ENCODE assay signal across 14 cellular contexts in genomic region chr22:17116931-17117330, GRCh38. TPM values are rescaled to one million over a fixed set of nuclear protein-coding genes. Genes with fewer than 3 reads are reported as not detected.
DNase-seq lines count a peak whose midpoint lies in the region; ATAC-seq and TF ChIP-seq lines count a peak whose summit lies in the region.
"Had no signal": no experiment of that assay in that cellular context is flagged by ENCODE, and none has a peak within 500 bp of the region (broad histone marks: within the 10 kb centered on the region; RNA-seq: fewer than 3 reads in every experiment).

No MANE protein-coding gene starts in this region.

- no peak for ATAC-seq in foreskin keratinocyte

- peak overlapping the region in 55 of 59 donors; percentile 0 to 87 (median 72) for H3K27ac ChIP-seq in dorsolateral prefrontal cortex
- H3K27ac ChIP-seq in foreskin keratinocyte: no peak overlapping the region
- H3K27ac ChIP-seq: Peyer's patch had no signal

- H3K27me3 Mint-ChIP-seq in activated CD4-positive, alpha-beta memory T cell treated with anti-CD3 and anti-CD28 coated beads, Interleukin-2, amount 10 ng/mL, durations not matched to agents 7 days and 5 days: peaks cover 17% of the 10 kb centered on the region
- H3K27me3 Mint-ChIP-seq in activated CD4-positive, alpha-beta memory T cell treated with anti-CD3 and anti-CD28 coated beads for 36 hours: peaks cover 7% of the 10 kb centered on the region

- peak overlapping the region; percentile 57 for H3K9ac ChIP-seq in Loucy (ENCODE audit: low read depth, low read length, poor library complexity, severe bottlenecking)

- no peaks in the 10 kb centered on the region for H3K9me2 ChIP-seq in Loucy (replicated peaks; ENCODE audit: low read depth, low read length)

- H3K27me3 ChIP-seq in Loucy (ENCODE audit: insufficient read depth, low read length, poor library complexity, severe bottlenecking): no peaks in the 10 kb centered on the region
- no peaks in the 10 kb centered on the region for H3K27me3 ChIP-seq in dorsolateral prefrontal cortex
- peaks cover 52% of the 10 kb centered on the region for H3K27me3 ChIP-seq in foreskin keratinocyte

- H3K27ac Mint-ChIP-seq in activated CD4-positive, alpha-beta memory T cell treated with anti-CD3 and anti-CD28 coated beads, Interleukin-2, amount 10 ng/mL, durations not matched to agents 7 days and 5 days: peak overlapping the region; percentile 61
- no peak overlapping the region for H3K27ac Mint-ChIP-seq in activated CD4-positive, alpha-beta memory T cell treated with anti-CD3 and anti-CD28 coated beads for 36 hours

- H3K4me1 ChIP-seq in Loucy (ENCODE audit: insufficient read depth, low read length, poor library complexity, severe bottlenecking) (peaks cover 47% of the 10 kb centered on the region), foreskin keratinocyte (no peaks in the 10 kb centered on the region)

- POLR2A ChIA-PET in activated CD4-positive, alpha-beta memory T cell treated with anti-CD3 and anti-CD28 coated beads, Interleukin-2, amount 10 ng/mL, durations not matched to agents 7 days and 5 days (lab: Charles Lee): interaction anchor here (1.0 to 2.1 kb wide), 7 partner anchors 10 to 42 kb away, joined by 3 to 11 read pairs (median 5); partner anchors contain the start of gene HDHD5
- POLR2A ChIA-PET in activated CD4-positive, alpha-beta memory T cell treated with anti-CD3 and anti-CD28 coated beads for 36 hours (lab: Charles Lee): no interaction called here

- H3K36me3 ChIP-seq in Loucy (ENCODE audit: insufficient read depth, low read length): no peaks in the 10 kb centered on the region
- H3K36me3 ChIP-seq: Peyer's patch, upper lobe of left lung had no signal

- CTCF ChIA-PET in activated CD4-positive, alpha-beta memory T cell treated with anti-CD3 and anti-CD28 coated beads, Interleukin-2, amount 10 ng/mL, durations not matched to agents 7 days and 5 days (lab: Charles Lee): interaction anchor here (2.5 kb wide), 1 partner anchor 55 kb away, joined by 12 read pairs; no protein-coding TSS in a partner anchor
- CTCF ChIA-PET in activated CD4-positive, alpha-beta memory T cell treated with anti-CD3 and anti-CD28 coated beads for 36 hours (lab: Charles Lee): interaction anchor here (2.1 to 3.7 kb wide), 2 partner anchors 10 to 55 kb away, joined by 6 to 18 read pairs; no protein-coding TSS in a partner anchor

- no peak overlapping the region for H2AFZ ChIP-seq in Loucy (ENCODE audit: low read length)

- peaks cover 40% of the 10 kb centered on the region for H3K4me1 Mint-ChIP-seq in activated CD4-positive, alpha-beta memory T cell treated with anti-CD3 and anti-CD28 coated beads, Interleukin-2, amount 10 ng/mL, durations not matched to agents 7 days and 5 days
- peaks cover 44% of the 10 kb centered on the region for H3K4me1 Mint-ChIP-seq in activated CD4-positive, alpha-beta memory T cell treated with anti-CD3 and anti-CD28 coated beads for 36 hours (ENCODE audit: low read depth)

- H3F3A ChIP-seq in Loucy (ENCODE audit: low read depth): peaks cover 21% of the 10 kb centered on the region; the same call in 1 of the 2 replicates

- H4K20me1 ChIP-seq in Loucy (ENCODE audit: insufficient read depth, low read length, poor library complexity, severe bottlenecking): no peaks in the 10 kb centered on the region

- intact Hi-C loops in activated CD4-positive, alpha-beta memory T cell treated with anti-CD3 and anti-CD28 coated beads for 36 hours (cut with micrococcal nuclease): loop anchor here (2.0 to 5.0 kb wide), 3 partner anchors 30 to 55 kb away; no protein-coding TSS in a partner anchor
- intact Hi-C loops in dorsolateral prefrontal cortex (cut with DNase I): loop anchor here (5.0 kb wide), 2 partner anchors 40 to 55 kb away; partner anchors contain the start of gene HDHD5 (in 1 of the 2)

- H3K36me3 Mint-ChIP-seq in activated CD4-positive, alpha-beta memory T cell treated with anti-CD3 and anti-CD28 coated beads, Interleukin-2, amount 10 ng/mL, durations not matched to agents 7 days and 5 days (ENCODE audit: low read depth): no peaks in the 10 kb centered on the region
- no peaks in the 10 kb centered on the region for H3K36me3 Mint-ChIP-seq in activated CD4-positive, alpha-beta memory T cell treated with anti-CD3 and anti-CD28 coated beads for 36 hours

- no peak overlapping the region for H3K4me3 Mint-ChIP-seq in activated CD4-positive, alpha-beta memory T cell treated with anti-CD3 and anti-CD28 coated beads, Interleukin-2, amount 10 ng/mL, durations not matched to agents 7 days and 5 days
- no peak overlapping the region for H3K4me3 Mint-ChIP-seq in activated CD4-positive, alpha-beta memory T cell treated with anti-CD3 and anti-CD28 coated beads for 36 hours

- TF ChIP-seq CTCF in Loucy (conservative IDR thresholded peaks at IDR 0.05; ENCODE audit: low read length) (no peak), dorsolateral prefrontal cortex (IDR thresholded peaks at IDR 0.05 in 54 of 56, conservative IDR thresholded peaks at IDR 0.05 in 2 of 56; ENCODE audit: low read depth in 1 of 56, partially characterized antibody in 56 of 56) (no peak), foreskin keratinocyte (conservative IDR thresholded peaks at IDR 0.05) (no peak)

- H3K9me3 ChIP-seq in Loucy (ENCODE audit: insufficient read depth, low read depth, low read length): no peaks in the 10 kb centered on the region
- H3K9me3 ChIP-seq: Peyer's patch, upper lobe of left lung had no signal

- H3K9me3 Mint-ChIP-seq in activated CD4-positive, alpha-beta memory T cell treated with anti-CD3 and anti-CD28 coated beads, Interleukin-2, amount 10 ng/mL, durations not matched to agents 7 days and 5 days: no peaks in the 10 kb centered on the region
- H3K9me3 Mint-ChIP-seq in activated CD4-positive, alpha-beta memory T cell treated with anti-CD3 and anti-CD28 coated beads for 36 hours: no peaks in the 10 kb centered on the region

- no peak for DNase-seq in activated CD4-positive, alpha-beta memory T cell treated with anti-CD3 and anti-CD28 coated beads, Interleukin-2, amount 10 ng/mL, durations not matched to agents 7 days and 5 days
- DNase-seq in activated CD4-positive, alpha-beta memory T cell treated with anti-CD3 and anti-CD28 coated beads for 36 hours: no peak
- DNase-seq in dorsolateral prefrontal cortex: peak in 1 of 10 donors; percentile 30
- peak; percentile 65 for DNase-seq in retina
- DNase-seq in foreskin keratinocyte: no peak
- no peak for DNase-seq in hypothalamus (lab: John Stamatoyannopoulos, UW)
- DNase-seq in dermis blood vessel endothelial cell: no peak
- DNase-seq: amniotic stem cell; DMS53; mammary epithelial cell; stimulated activated CD4-positive, alpha-beta T cell treated with anti-CD3 and anti-CD28 coated beads, Interleukin-15, amount 100 ng/mL, for 24 hours; upper lobe of left lung had no signal

- peak overlapping the region; percentile 79 for H3K4me2 ChIP-seq in Loucy (ENCODE audit: low read depth, low read length, poor library complexity, severe bottlenecking)

- no peaks in the 10 kb centered on the region for H3K79me2 ChIP-seq in Loucy (ENCODE audit: insufficient read depth, low read length)

- H3K4me3 ChIP-seq in Loucy (ENCODE audit: low read length, poor library complexity, severe bottlenecking) (no peak overlapping the region), dorsolateral prefrontal cortex (peak overlapping the region in 19 of 59 donors; percentile 4 to 78 (median 25))
- H3K4me3 ChIP-seq: Peyer's patch, upper lobe of left lung had no signal

RNA-seq across cellular contexts. Expression of gene TMEM121B, which starts 4.2 kb away (rescaled TPM):
- total RNA-seq in activated CD4-positive, alpha-beta memory T cell treated with anti-CD3 and anti-CD28 coated beads, Interleukin-2, amount 10 ng/mL, durations not matched to agents 7 days and 5 days: not detected
- under 1 TPM in 1 of 2 experiments, not detected in 1; 0.10 TPM for total RNA-seq in activated CD4-positive, alpha-beta memory T cell treated with anti-CD3 and anti-CD28 coated beads for 36 hours
- total RNA-seq in dorsolateral prefrontal cortex: 10 to 100 TPM in 114 of 120 experiments, 1 to 10 TPM in 6; 5.0 to 22.9 (median 14.6) TPM
- total RNA-seq in foreskin keratinocyte: 0.03 and 0.04 TPM in 2 replicates
- 0.01 TPM in 2 replicates for polyA plus RNA-seq in foreskin keratinocyte
- total RNA-seq in dermis blood vessel endothelial cell: 0.05 and 0.17 TPM in 2 replicates

RNA-seq across cellular contexts. Expression of gene IL17RA, which starts 32.1 kb away (rescaled TPM):
- total RNA-seq in activated CD4-positive, alpha-beta memory T cell treated with anti-CD3 and anti-CD28 coated beads, Interleukin-2, amount 10 ng/mL, durations not matched to agents 7 days and 5 days: 10 to 100 TPM; 37.8 to 38.7 TPM
- total RNA-seq in activated CD4-positive, alpha-beta memory T cell treated with anti-CD3 and anti-CD28 coated beads for 36 hours: 10 to 100 TPM; 12.5 to 14.7 TPM
- total RNA-seq in dorsolateral prefrontal cortex: 10 to 100 TPM in 82 of 120 experiments, 1 to 10 TPM in 38; 5.6 to 23.7 (median 11.0) TPM
- total RNA-seq in foreskin keratinocyte: 8.5 and 9.1 TPM in 2 replicates
- polyA plus RNA-seq in foreskin keratinocyte: 4.1 and 5.6 TPM in 2 replicates
- 6.1 TPM in 2 replicates for total RNA-seq in dermis blood vessel endothelial cell

RNA-seq across cellular contexts. Expression of gene HDHD5, which starts 42.1 kb away (rescaled TPM):
- 10 to 100 TPM; 27.1 TPM for total RNA-seq in activated CD4-positive, alpha-beta memory T cell treated with anti-CD3 and anti-CD28 coated beads, Interleukin-2, amount 10 ng/mL, durations not matched to agents 7 days and 5 days
- total RNA-seq in activated CD4-positive, alpha-beta memory T cell treated with anti-CD3 and anti-CD28 coated beads for 36 hours: 10 to 100 TPM; 42.2 to 42.9 TPM
- 10 to 100 TPM; 13.5 to 28.7 (median 21.8) TPM for total RNA-seq in dorsolateral prefrontal cortex
- total RNA-seq in foreskin keratinocyte: 39.7 and 42.6 TPM in 2 replicates
- polyA plus RNA-seq in foreskin keratinocyte: 45.6 and 49.7 TPM in 2 replicates
- total RNA-seq in dermis blood vessel endothelial cell: 39.2 and 40.2 TPM in 2 replicates
